ENCODE assay signal across 8 cellular contexts in genomic region chr5:54517174-54517511, GRCh38.
DNase-seq lines count a peak whose midpoint lies in the region; ATAC-seq and TF ChIP-seq lines count a peak whose summit lies in the region.

No MANE protein-coding gene starts in this region.

- DNase-seq in cerebellar cortex (ENCODE audit: low spot score) (peak; percentile 82), GM13976 (ENCODE audit: low spot score) (no peak), foreskin melanocyte (no peak)
- no peak for DNase-seq in stimulated activated CD4-positive, alpha-beta T cell treated with anti-CD3 and anti-CD28 coated beads, Interleukin-1b, Interleukin-23, amount 100 ng/mL, for 48 hours

- H3K36me3 Mint-ChIP-seq in nephron (ENCODE audit: low read depth): peaks cover 15% of the 10 kb centered on the region

- in situ Hi-C loops in GM13976 (cut with MboI; ENCODE audit: low sequenced_read_pairs, unreplicated experiment): no loop called here

- peak overlapping the region; percentile 74 to 82 (median 77) for H3K4me3 Mint-ChIP-seq in nephron

- H3K4me1 Mint-ChIP-seq in nephron: peaks cover 58% of the 10 kb centered on the region

- no peaks in the 10 kb centered on the region for H3K9me3 Mint-ChIP-seq in nephron

- H3K27me3 Mint-ChIP-seq in nephron (ENCODE audit: low read depth): no peaks in the 10 kb centered on the region

- TF ChIP-seq CTCF in nephron (IDR thresholded peaks at IDR 0.05; ENCODE audit: unreplicated experiment in 3 of 3) (no peak), GM13976 (IDR thresholded peaks at IDR 0.05; ENCODE audit: borderline replicate concordance, control extremely low read depth, extremely low read depth, insufficient read depth, missing control alignments) (no peak)

- peak; percentile 7 for ATAC-seq in GM18517 (IDR thresholded peaks at IDR 0.05; ENCODE audit: unreplicated experiment)
- ATAC-seq in HG03571 (IDR thresholded peaks at IDR 0.05; ENCODE audit: unreplicated experiment): peak; percentile 0
- no peak for ATAC-seq in GM21717 (IDR thresholded peaks at IDR 0.05; ENCODE audit: unreplicated experiment)

- H3K27ac Mint-ChIP-seq in nephron: peak overlapping the region; percentile 40 to 83 (median 61)
